ENCODE assay signal across 1 cellular context in genomic region chr1:234612352-234613127, GRCh38.
TF ChIP-seq lines count a peak whose summit lies in the region.

No MANE protein-coding gene starts in this region.

TF ChIP-seq in HepG2, 621 proteins besides CTCF, POLR2A, EP300 and RAD21 (continued from another document and continues in another):
- TF ChIP-seq, protein P1, sequence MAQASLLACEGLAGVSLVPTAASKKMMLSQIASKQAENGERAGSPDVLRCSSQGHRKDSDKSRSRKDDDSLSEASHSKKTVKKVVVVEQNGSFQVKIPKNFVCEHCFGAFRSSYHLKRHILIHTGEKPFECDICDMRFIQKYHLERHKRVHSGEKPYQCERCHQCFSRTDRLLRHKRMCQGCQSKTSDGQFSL (CRISPR knock-in tag; IDR thresholded peaks at IDR 0.05), result no peak; the same call in 1 of the 2 replicates
- TF ChIP-seq ZNF160 (CRISPR knock-in tag; IDR thresholded peaks at IDR 0.05) (no peak), HHEX (CRISPR knock-in tag; IDR thresholded peaks at IDR 0.05) (no peak; the same call in none of the 2 replicates), ZNF205 (CRISPR knock-in tag; IDR thresholded peaks at IDR 0.05) (peak; percentile 91), ZNF556 (CRISPR knock-in tag; IDR thresholded peaks at IDR 0.05; ENCODE audit: borderline replicate concordance) (no peak), ZNF850 (CRISPR knock-in tag; conservative IDR thresholded peaks at IDR 0.05) (no peak), ZNF234 (CRISPR knock-in tag; conservative IDR thresholded peaks at IDR 0.05) (no peak), ZMYM3 (CRISPR knock-in tag; IDR thresholded peaks at IDR 0.05) (peak; percentile 89), BCLAF1 (IDR thresholded peaks at IDR 0.05) (no peak), CEBPB (IDR thresholded peaks at IDR 0.05; ENCODE audit: borderline replicate concordance, low read depth, low read length) (peak; percentile 99), SOX6 (IDR thresholded peaks at IDR 0.05) (no peak), SOX6 (CRISPR knock-in tag; IDR thresholded peaks at IDR 0.05) (peak; percentile 99), ZSCAN25 (CRISPR knock-in tag; IDR thresholded peaks at IDR 0.05) (peak; percentile 72; the same call in 1 of the 2 replicates), NFYB (CRISPR knock-in tag; IDR thresholded peaks at IDR 0.05) (no peak), ZFP36 (IDR thresholded peaks at IDR 0.05; ENCODE audit: borderline replicate concordance, low read depth, low read length, partially characterized antibody) (no peak), RBAK (CRISPR knock-in tag; IDR thresholded peaks at IDR 0.05) (no peak; the same call in 1 of the 2 replicates), ZNF564 (CRISPR knock-in tag; IDR thresholded peaks at IDR 0.05) (peak; percentile 69; the same call in 1 of the 2 replicates), NCOA1 (CRISPR knock-in tag; IDR thresholded peaks at IDR 0.05) (peak; percentile 94), REPIN1 (CRISPR knock-in tag; IDR thresholded peaks at IDR 0.05; ENCODE audit: borderline replicate concordance, low read depth) (peak; percentile 86; the same call in 1 of the 2 replicates), ZNF331 (CRISPR knock-in tag; IDR thresholded peaks at IDR 0.05) (peak; percentile 86), ZNF607 (CRISPR knock-in tag; IDR thresholded peaks at IDR 0.05; ENCODE audit: borderline replicate concordance) (peak; percentile 66; the same call in 1 of the 2 replicates), ISX (CRISPR knock-in tag; conservative IDR thresholded peaks at IDR 0.05) (0 out of 2 replicates have a peak, but pooled peaks have one; percentile 38), GFI1 (CRISPR knock-in tag; IDR thresholded peaks at IDR 0.05; ENCODE audit: borderline replicate concordance) (peak; percentile 71; the same call in 1 of the 2 replicates), TFDP2 (CRISPR knock-in tag; IDR thresholded peaks at IDR 0.05) (peak; percentile 75), KLF6 (CRISPR knock-in tag; IDR thresholded peaks at IDR 0.05) (peak; percentile 94; the same call in 1 of the 2 replicates), HNRNPUL1 (IDR thresholded peaks at IDR 0.05; ENCODE audit: low read depth, low read length) (no peak), BCL3 (CRISPR knock-in tag; IDR thresholded peaks at IDR 0.05) (peak; percentile 74; the same call in 1 of the 2 replicates), ZXDC (CRISPR knock-in tag; IDR thresholded peaks at IDR 0.05) (peak; percentile 30; the same call in 1 of the 2 replicates), ZNF253 (CRISPR knock-in tag; IDR thresholded peaks at IDR 0.05; ENCODE audit: borderline replicate concordance) (peak; percentile 67), ZNF790 (CRISPR knock-in tag; IDR thresholded peaks at IDR 0.05; ENCODE audit: borderline replicate concordance) (no peak), ETV5 (CRISPR knock-in tag; IDR thresholded peaks at IDR 0.05; ENCODE audit: borderline replicate concordance) (peak; percentile 98), PHF21A (CRISPR knock-in tag; IDR thresholded peaks at IDR 0.05) (peak; percentile 88), HNF1A (IDR thresholded peaks at IDR 0.05; ENCODE audit: low read depth) (peak; percentile 91), HNF1A (CRISPR knock-in tag; IDR thresholded peaks at IDR 0.05; ENCODE audit: borderline replicate concordance) (peak; percentile 99), TEAD3 (CRISPR knock-in tag; optimal IDR thresholded peaks at IDR 0.05; ENCODE audit: borderline replicate concordance) (peak; percentile 96), ZNF235 (CRISPR knock-in tag; IDR thresholded peaks at IDR 0.05; ENCODE audit: borderline replicate concordance) (no peak), HOXA7 (CRISPR knock-in tag; IDR thresholded peaks at IDR 0.05) (no peak), GMEB2 (CRISPR knock-in tag; IDR thresholded peaks at IDR 0.05; ENCODE audit: low read depth) (no peak), MEF2D (CRISPR knock-in tag; IDR thresholded peaks at IDR 0.05) (peak; percentile 94), ZNF576 (CRISPR knock-in tag; IDR thresholded peaks at IDR 0.05) (no peak), AGO1 (IDR thresholded peaks at IDR 0.05; ENCODE audit: low read depth, low read length, poor library complexity, severe bottlenecking) (no peak), ZNF562 (CRISPR knock-in tag; IDR thresholded peaks at IDR 0.05; ENCODE audit: borderline replicate concordance) (no peak), BRCA1 (CRISPR knock-in tag; IDR thresholded peaks at IDR 0.05) (no peak; the same call in 1 of the 2 replicates)
- TF ChIP-seq, protein P2, sequence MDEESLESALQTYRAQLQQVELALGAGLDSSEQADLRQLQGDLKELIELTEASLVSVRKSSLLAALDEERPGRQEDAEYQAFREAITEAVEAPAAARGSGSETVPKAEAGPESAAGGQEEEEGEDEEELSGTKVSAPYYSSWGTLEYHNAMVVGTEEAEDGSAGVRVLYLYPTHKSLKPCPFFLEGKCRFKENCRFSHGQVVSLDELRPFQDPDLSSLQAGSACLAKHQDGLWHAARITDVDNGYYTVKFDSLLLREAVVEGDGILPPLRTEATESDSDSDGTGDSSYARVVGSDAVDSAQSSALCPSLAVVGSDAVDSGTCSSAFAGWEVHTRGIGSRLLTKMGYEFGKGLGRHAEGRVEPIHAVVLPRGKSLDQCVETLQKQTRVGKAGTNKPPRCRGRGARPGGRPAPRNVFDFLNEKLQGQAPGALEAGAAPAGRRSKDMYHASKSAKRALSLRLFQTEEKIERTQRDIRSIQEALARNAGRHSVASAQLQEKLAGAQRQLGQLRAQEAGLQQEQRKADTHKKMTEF (CRISPR knock-in tag; IDR thresholded peaks at IDR 0.05), result peak; percentile 97
- TF ChIP-seq, protein P3, sequence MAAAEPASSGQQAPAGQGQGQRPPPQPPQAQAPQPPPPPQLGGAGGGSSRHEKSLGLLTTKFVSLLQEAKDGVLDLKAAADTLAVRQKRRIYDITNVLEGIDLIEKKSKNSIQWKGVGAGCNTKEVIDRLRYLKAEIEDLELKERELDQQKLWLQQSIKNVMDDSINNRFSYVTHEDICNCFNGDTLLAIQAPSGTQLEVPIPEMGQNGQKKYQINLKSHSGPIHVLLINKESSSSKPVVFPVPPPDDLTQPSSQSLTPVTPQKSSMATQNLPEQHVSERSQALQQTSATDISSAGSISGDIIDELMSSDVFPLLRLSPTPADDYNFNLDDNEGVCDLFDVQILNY (CRISPR knock-in tag; conservative IDR thresholded peaks at IDR 0.05), result no peak
- TF ChIP-seq, protein P4, sequence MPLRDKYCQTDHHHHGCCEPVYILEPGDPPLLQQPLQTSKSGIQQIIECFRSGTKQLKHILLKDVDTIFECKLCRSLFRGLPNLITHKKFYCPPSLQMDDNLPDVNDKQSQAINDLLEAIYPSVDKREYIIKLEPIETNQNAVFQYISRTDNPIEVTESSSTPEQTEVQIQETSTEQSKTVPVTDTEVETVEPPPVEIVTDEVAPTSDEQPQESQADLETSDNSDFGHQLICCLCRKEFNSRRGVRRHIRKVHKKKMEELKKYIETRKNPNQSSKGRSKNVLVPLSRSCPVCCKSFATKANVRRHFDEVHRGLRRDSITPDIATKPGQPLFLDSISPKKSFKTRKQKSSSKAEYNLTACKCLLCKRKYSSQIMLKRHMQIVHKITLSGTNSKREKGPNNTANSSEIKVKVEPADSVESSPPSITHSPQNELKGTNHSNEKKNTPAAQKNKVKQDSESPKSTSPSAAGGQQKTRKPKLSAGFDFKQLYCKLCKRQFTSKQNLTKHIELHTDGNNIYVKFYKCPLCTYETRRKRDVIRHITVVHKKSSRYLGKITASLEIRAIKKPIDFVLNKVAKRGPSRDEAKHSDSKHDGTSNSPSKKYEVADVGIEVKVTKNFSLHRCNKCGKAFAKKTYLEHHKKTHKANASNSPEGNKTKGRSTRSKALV (CRISPR knock-in tag; IDR thresholded peaks at IDR 0.05), result no peak
